Comparison of ENCODE assay signal across 8 cellular contexts in the genomic region with DNA sequence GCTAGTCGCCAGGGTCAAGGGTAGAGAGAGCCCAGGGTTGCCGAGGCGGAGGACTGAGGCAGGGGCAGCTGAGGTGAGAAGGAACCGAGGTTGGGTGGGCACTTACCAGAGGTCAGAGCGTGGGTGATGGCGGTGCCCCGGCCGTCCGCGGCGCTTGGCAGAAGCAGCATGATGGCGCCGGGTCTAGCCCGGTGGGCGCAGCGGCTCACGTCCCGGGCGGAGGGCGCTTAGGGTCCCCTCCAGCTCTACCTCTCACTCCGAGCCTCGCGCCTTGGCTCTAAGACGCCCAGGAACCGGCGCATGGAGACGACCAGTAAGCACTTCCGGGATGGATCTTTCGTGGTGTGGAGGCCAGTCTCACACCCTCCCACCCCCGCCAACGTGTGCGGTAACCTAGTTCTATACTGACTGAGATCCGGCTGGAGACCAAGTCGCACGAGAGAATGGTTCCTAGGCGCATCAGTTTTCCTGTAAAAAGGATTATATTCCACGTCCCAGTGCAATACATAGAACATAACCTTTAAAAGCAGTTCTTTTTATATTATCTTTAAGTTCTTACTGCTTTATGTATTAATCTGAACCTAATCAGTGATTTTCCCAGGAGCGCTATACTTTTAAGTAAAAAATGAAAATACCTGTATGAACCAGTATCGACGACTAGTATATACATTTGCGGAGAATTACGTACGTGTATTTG. TPM values are rescaled to one million over a fixed set of nuclear protein-coding genes. Genes with fewer than 3 reads are reported as not detected.
DNase-seq lines count a peak whose midpoint lies in the region; ATAC-seq, FAIRE-seq and TF ChIP-seq lines count a peak whose summit lies in the region.

Gene DNAJC2 (minus strand): TSS at position 315 of the 697 bp plus-strand sequence. CDS start 145 bp downstream, at position 170.

- no peaks in the 10 kb centered on the region for H3K9me3 ChIP-seq in kidney (ENCODE audit: control insufficient read depth in 1 of 2, low read length in 2 of 2)

- FAIRE-seq in kidney (lab: Jason Lieb, UNC), result no peak

- intact Hi-C loops in kidney (cut with DNase I), result no loop called here

- peak within 1 kb of the TSS; percentile 51 to 56 for H3K27ac ChIP-seq in kidney (ENCODE audit: low read depth in 2 of 2, low read length in 2 of 2)

- DNase-seq in AG20443 (ENCODE audit: low spot score) (peak; percentile 95), NCI-H446 (lab: John Stamatoyannopoulos, UW) (peak; percentile 82 to 90), cerebellar cortex (ENCODE audit: low spot score) (peak; percentile 94), kidney (peak; percentile 94)
- peak; percentile 80 for DNase-seq in activated CD4-positive, CD25-positive, alpha-beta regulatory T cell treated with anti-CD3 and anti-CD28 coated beads, Interleukin-2, amount 50 U/mL, for 72 hours
- peak; percentile 68 for DNase-seq in stimulated activated CD4-positive, alpha-beta T cell treated with anti-CD3 and anti-CD28 coated beads, Interleukin-15, amount 100 ng/mL, for 1 hour (ENCODE audit: low read depth in 1 of 2, low spot score in 1 of 2)

- H3K9ac ChIP-seq in kidney (ENCODE audit: low read length in 2 of 2), result peak within 1 kb of the TSS; percentile 81 to 91

- ATAC-seq in GM19035 (IDR thresholded peaks at IDR 0.05; ENCODE audit: unreplicated experiment) (peak; percentile 75), HG03354 (IDR thresholded peaks at IDR 0.05; ENCODE audit: poor library complexity, severe bottlenecking, unreplicated experiment) (peak; percentile 81)

- peaks cover 5 to 8% of the 10 kb centered on the region in 2 donors for H3K36me3 ChIP-seq in kidney (ENCODE audit: control insufficient read depth in 1 of 2, insufficient read depth in 2 of 2, low read length in 2 of 2)

- peak within 1 kb of the TSS; percentile 94 for H3K4me3 ChIP-seq in kidney (ENCODE audit: low read length in 2 of 2)

- H3K4me1 ChIP-seq in kidney (ENCODE audit: control insufficient read depth in 1 of 2, insufficient read depth in 1 of 2, low read depth in 1 of 2, low read length in 2 of 2), result peaks cover 8 to 19% of the 10 kb centered on the region in 2 donors

- TF ChIP-seq CTCF in kidney (IDR thresholded peaks at IDR 0.05; ENCODE audit: borderline replicate concordance, extremely low read depth, insufficient read depth), result no peak

RNA-seq across cellular contexts. Expression of gene DNAJC2, which starts in this region (rescaled TPM):
- 20.9 TPM for total RNA-seq in kidney
- polyA plus RNA-seq in kidney (ENCODE audit: insufficient read depth, low read depth, low replicate concordance), result 14.4 TPM

Comparison
In these comparisons a context has a peak if more than half of its experiments do, and no peak if none do; other contexts are left out.
1. Peak in every context shown above with its lines: DNase-seq, ATAC-seq, H3K4me3 ChIP-seq and H3K27ac ChIP-seq.